In the genomic region with DNA sequence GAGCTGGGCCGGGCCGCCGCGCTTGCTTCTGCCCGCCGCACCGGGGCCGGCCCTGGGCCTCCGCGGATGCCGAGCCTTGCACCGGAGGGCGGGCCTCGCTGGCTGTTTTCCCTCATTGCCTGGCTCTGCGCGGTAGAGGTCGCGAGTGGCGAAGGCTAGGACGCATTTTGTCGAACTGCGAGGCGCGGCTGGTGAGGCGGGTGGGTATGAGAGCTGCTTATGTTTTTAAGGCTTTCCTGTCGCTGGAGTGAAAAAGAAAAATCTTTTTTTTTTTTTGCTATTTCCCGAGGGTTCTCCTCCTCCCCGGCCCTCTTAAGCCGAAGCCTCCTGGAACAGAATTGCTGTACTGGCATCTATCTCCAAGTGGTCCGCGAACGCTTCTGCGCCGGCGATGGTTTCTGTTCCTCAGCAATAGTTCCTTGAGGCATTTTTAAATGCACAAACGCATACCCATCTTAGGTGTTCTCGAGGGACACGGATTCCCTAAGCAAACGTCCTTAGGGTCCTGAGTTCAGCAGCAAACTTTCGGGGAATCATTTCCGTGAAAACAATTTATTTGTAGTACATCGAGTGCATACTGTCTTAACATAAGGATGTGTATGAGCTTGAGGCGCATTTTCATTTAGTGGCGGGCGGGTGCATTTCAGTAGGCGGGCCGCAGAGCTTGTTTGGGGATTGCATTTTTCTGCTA, we compare ENCODE assay signal across 8 cellular contexts. TPM values are rescaled to one million over a fixed set of nuclear protein-coding genes. Genes with fewer than 3 reads are reported as not detected.
DNase-seq lines count a peak whose midpoint lies in the region; ATAC-seq and TF ChIP-seq lines count a peak whose summit lies in the region.

No MANE protein-coding gene starts in this region.

- ATAC-seq in GM18867 (IDR thresholded peaks at IDR 0.05; ENCODE audit: unreplicated experiment), result peak; percentile 45
- peak; percentile 38 for ATAC-seq in HG03097 (IDR thresholded peaks at IDR 0.05; ENCODE audit: low FRiP score, unreplicated experiment)

- DNase-seq in AG10803 (ENCODE audit: low read depth) (peak; percentile 57), NCI-H2227 treated with DMSO at 0.1 percent for 48 hours (lab: John Stamatoyannopoulos, UW) (peak; percentile 44), ecto neural progenitor cell (ENCODE audit: low spot score) (peak; percentile 64), lung microvascular endothelial cell (ENCODE audit: low read depth in 2 of 2) (peak; percentile 71 to 79)
- DNase-seq in activated CD4-positive, alpha-beta T cell treated with anti-CD3 and anti-CD28 coated beads, Interleukin-2, amount 50 U/mL, for 1 hour, result peak; percentile 69
- DNase-seq in stimulated activated CD4-positive, alpha-beta T cell treated with anti-CD3 and anti-CD28 coated beads, TNF-alpha, amount 100 ng/mL, for 24 hours (ENCODE audit: low read depth in 3 of 3), result peak in 2 of 3 experiments; percentile 49 to 61

- TF ChIP-seq CTCF in AG10803 (conservative IDR thresholded peaks at IDR 0.05; ENCODE audit: low read length), result peak; percentile 3

- peak overlapping the region; percentile 84 for H3K4me3 ChIP-seq in AG10803 (ENCODE audit: low read length)

RNA-seq across cellular contexts. Expression of a gene that starts 0.6 kb away (rescaled TPM):
- total RNA-seq in lung microvascular endothelial cell, result 30.4 and 39.7 TPM in 2 replicates

Comparison
In these comparisons a context has a peak if more than half of its experiments do, and no peak if none do; other contexts are left out.
1. Peak in every context shown above with its lines: DNase-seq, ATAC-seq and H3K4me3 ChIP-seq.